30 cellular contexts compared by ENCODE assay signal in genomic region chr5:58898006-58898405, GRCh38.
"Had no signal": no experiment of that assay in that cellular context is flagged by ENCODE, and none has a peak within 500 bp of the region (broad histone marks: within the 10 kb centered on the region; RNA-seq: fewer than 3 reads in every experiment).

No MANE protein-coding gene starts in this region.

- H3K27ac ChIP-seq: brain microvascular endothelial cell, coronary artery, dorsolateral prefrontal cortex, esophagus muscularis mucosa, foreskin keratinocyte, gastrocnemius medialis, WERI-Rb-1 had no signal

- H3K9me3 ChIP-seq: esophagus muscularis mucosa, gastrocnemius medialis had no signal

- H3K27ac Mint-ChIP-seq: activated B cell treated with CpG ODN at 0.5 μM for 24 hours; activated CD8-positive, alpha-beta T cell treated with anti-CD3 and anti-CD28 coated beads for 36 hours; activated naive CD8-positive, alpha-beta T cell; activated T-helper 17 cell treated with anti-CD3 and anti-CD28 coated beads, Interleukin-2, amount 50 U/mL, for 72 hours; dendritic cell treated with granulocyte-macrophage colony-stimulating factor and Interleukin-4, amounts not matched to agents 40 ng/mL and 50 ng/mL, for 4 days; T-helper 1 cell treated with Interleukin-12 subunit alpha and Interleukin-12 subunit beta and Interleukin-4 antibody, amounts not matched to agents 30 μg/mL and 1 μg/mL, for 36 hours had no signal

- H3K27me3 Mint-ChIP-seq: activated CD8-positive, alpha-beta T cell treated with anti-CD3 and anti-CD28 coated beads for 36 hours; activated naive CD8-positive, alpha-beta T cell; dendritic cell treated with granulocyte-macrophage colony-stimulating factor and Interleukin-4, amounts not matched to agents 40 ng/mL and 50 ng/mL, for 4 days had no signal

- H3K4me3 ChIP-seq: coronary artery, dorsolateral prefrontal cortex, esophagus muscularis mucosa, gastrocnemius medialis had no signal

- DNase-seq: activated B cell treated with CpG ODN at 0.5 μM for 24 hours; activated CD4-positive, alpha-beta T cell treated with anti-CD3 and anti-CD28 coated beads for 48 hours; activated CD4-positive, alpha-beta T cell treated with anti-CD3 and anti-CD28 coated beads, Interleukin-2, amount 50 U/mL, for 1 hour; activated CD4-positive, alpha-beta T cell treated with anti-CD3 and anti-CD28 coated beads, Interleukin-2, amount 50 U/mL, for 48 hours; activated CD8-positive, alpha-beta memory T cell treated with anti-CD3 and anti-CD28 coated beads for 24 hours; activated CD8-positive, alpha-beta T cell treated with anti-CD3 and anti-CD28 coated beads for 36 hours; activated effector memory CD4-positive, alpha-beta T cell treated with Interleukin-2 at 50 U/mL for 16 hours; activated gamma-delta T cell treated with Interleukin-2 at 50 U/mL for 16 hours; activated naive CD4-positive, alpha-beta T cell treated with anti-CD3 and anti-CD28 coated beads, Interleukin-2, amount 50 U/mL, for 16 hours; activated naive CD4-positive, alpha-beta T cell treated with Interleukin-2 at 50 U/mL for 16 hours; activated T-cell treated with anti-CD3 and anti-CD28 coated beads, Interleukin-2, amount 50 U/mL, for 4 hours; amniotic stem cell; anterior cingulate cortex; brain microvascular endothelial cell; dorsolateral prefrontal cortex; effector memory CD4-positive, alpha-beta T cell; erythroblast; foreskin keratinocyte; gastrocnemius medialis; glutamatergic neuron; T1000 had no signal

- H3K4me1 ChIP-seq: esophagus muscularis mucosa, foreskin keratinocyte had no signal

- ATAC-seq: activated CD4-positive, CD25-positive, alpha-beta regulatory T cell treated with anti-CD3 and anti-CD28 coated beads, Interleukin-2, amount 50 U/mL, for 24 hours; activated CD8-positive, alpha-beta T cell treated with anti-CD3 and anti-CD28 coated beads for 36 hours; activated T-cell treated with anti-CD3 and anti-CD28 coated beads, Interleukin-2, amount 50 U/mL, for 4 hours; activated T-helper 17 cell treated with anti-CD3 and anti-CD28 coated beads, Interleukin-2, amount 50 U/mL, for 72 hours; foreskin keratinocyte; gastrocnemius medialis had no signal

- H3K4me1 Mint-ChIP-seq: activated B cell treated with CpG ODN at 0.5 μM for 24 hours; central memory CD8-positive, alpha-beta T cell had no signal

- H3K9me3 Mint-ChIP-seq: activated B cell treated with CpG ODN at 0.5 μM for 24 hours; activated CD8-positive, alpha-beta T cell treated with anti-CD3 and anti-CD28 coated beads for 36 hours; activated T-cell treated with anti-CD3 and anti-CD28 coated beads, Interleukin-2, amount 50 U/mL, for 4 hours; activated T-helper 17 cell treated with anti-CD3 and anti-CD28 coated beads, Interleukin-2, amount 50 U/mL, for 72 hours; central memory CD8-positive, alpha-beta T cell; dendritic cell treated with granulocyte-macrophage colony-stimulating factor and Interleukin-4, amounts not matched to agents 40 ng/mL and 50 ng/mL, for 4 days; T-helper 1 cell treated with Interleukin-12 subunit alpha and Interleukin-12 subunit beta and Interleukin-4 antibody, amounts not matched to agents 30 μg/mL and 1 μg/mL, for 36 hours had no signal

- H3K36me3 Mint-ChIP-seq: activated naive CD8-positive, alpha-beta T cell had no signal

- H3K4me3 Mint-ChIP-seq: activated B cell treated with CpG ODN at 0.5 μM for 24 hours; activated CD8-positive, alpha-beta T cell treated with anti-CD3 and anti-CD28 coated beads for 36 hours; activated naive CD8-positive, alpha-beta T cell; activated T-cell treated with anti-CD3 and anti-CD28 coated beads, Interleukin-2, amount 50 U/mL, for 4 hours; activated T-helper 17 cell treated with anti-CD3 and anti-CD28 coated beads, Interleukin-2, amount 50 U/mL, for 72 hours; central memory CD8-positive, alpha-beta T cell; dendritic cell treated with granulocyte-macrophage colony-stimulating factor and Interleukin-4, amounts not matched to agents 40 ng/mL and 50 ng/mL, for 4 days; T-helper 1 cell treated with Interleukin-12 subunit alpha and Interleukin-12 subunit beta and Interleukin-4 antibody, amounts not matched to agents 30 μg/mL and 1 μg/mL, for 36 hours had no signal

- H3K27me3 ChIP-seq: brain microvascular endothelial cell, dorsolateral prefrontal cortex, esophagus muscularis mucosa, foreskin keratinocyte, gastrocnemius medialis had no signal

- H3K36me3 ChIP-seq: brain microvascular endothelial cell, esophagus muscularis mucosa, gastrocnemius medialis, WERI-Rb-1 had no signal
